12 cellular contexts compared by ENCODE assay signal in genomic region chr6:99092009-99092408, GRCh38.
DNase-seq lines count a peak whose midpoint lies in the region; ATAC-seq and TF ChIP-seq lines count a peak whose summit lies in the region.
"Had no signal": no experiment of that assay in that cellular context is flagged by ENCODE, and none has a peak within 500 bp of the region (broad histone marks: within the 10 kb centered on the region; RNA-seq: fewer than 3 reads in every experiment).

No MANE protein-coding gene starts in this region.

- ATAC-seq in GM18867 (IDR thresholded peaks at IDR 0.05; ENCODE audit: unreplicated experiment) (peak; percentile 86), GM21423 (IDR thresholded peaks at IDR 0.05; ENCODE audit: unreplicated experiment) (peak; percentile 93), HG03039 (IDR thresholded peaks at IDR 0.05; ENCODE audit: unreplicated experiment) (peak; percentile 64)
- ATAC-seq: naive thymus-derived CD4-positive, alpha-beta T cell had no signal

- no peak overlapping the region for H3K9ac ChIP-seq in OCI-LY3 (ENCODE audit: low read length)

- 0 out of 2 replicates have a peak overlapping the region, but pooled peaks have one; percentile 14 for H3K4me3 ChIP-seq in OCI-LY3 (ENCODE audit: low read length)
- no peak overlapping the region for H3K4me3 ChIP-seq in HAP-1
- H3K4me3 ChIP-seq: skin epidermis had no signal

- H3K27ac ChIP-seq in OCI-LY3 (ENCODE audit: low read length), result no peak overlapping the region
- H3K27ac ChIP-seq: skin epidermis had no signal

- DNase-seq in 8988T (no peak), HAP-1 (ENCODE audit: low spot score in 2 of 2) (no peak)
- no peak for DNase-seq in stimulated activated CD4-positive, alpha-beta T cell treated with anti-CD3 and anti-CD28 coated beads, Interleukin-2, amount 100 ng/mL, for 48 hours
- no peak for DNase-seq in activated naive CD4-positive, alpha-beta T cell treated with anti-CD3 and anti-CD28 coated beads, Interleukin-2, amount 50 U/mL, for 16 hours
- DNase-seq: activated CD4-positive, alpha-beta memory T cell treated with anti-CD3 and anti-CD28 coated beads, Interleukin-2, amount 10 ng/mL, durations not matched to agents 7 days and 5 days; islet precursor cell; naive thymus-derived CD4-positive, alpha-beta T cell had no signal

- no peak overlapping the region for H2AFZ ChIP-seq in OCI-LY3 (ENCODE audit: low read depth, low read length)

- TF ChIP-seq CTCF in OCI-LY3 (IDR thresholded peaks at IDR 0.05; ENCODE audit: low read depth, low read length), result no peak

- no peaks in the 10 kb centered on the region for H3K36me3 ChIP-seq in OCI-LY3 (replicated peaks; ENCODE audit: low read depth, low read length)
- H3K36me3 ChIP-seq in HAP-1 (replicated peaks), result no peaks in the 10 kb centered on the region

- H3K27me3 ChIP-seq in OCI-LY3 (ENCODE audit: low read depth, low read length), result peaks cover 10% of the 10 kb centered on the region; the same call in 1 of the 2 replicates
- H3K27me3 ChIP-seq in HAP-1 (ENCODE audit: low read depth), result peaks cover 14% of the 10 kb centered on the region

- no peaks in the 10 kb centered on the region for H3K79me2 ChIP-seq in OCI-LY3 (ENCODE audit: low read length)

- H3K9me3 ChIP-seq in OCI-LY3 (ENCODE audit: insufficient read depth, low read length), result no peaks in the 10 kb centered on the region
- no peaks in the 10 kb centered on the region for H3K9me3 ChIP-seq in HAP-1

- H3K4me1 ChIP-seq in OCI-LY3 (ENCODE audit: low read length) (peaks cover 15% of the 10 kb centered on the region), HAP-1 (no peaks in the 10 kb centered on the region)

- H3K4me2 ChIP-seq in OCI-LY3 (ENCODE audit: low read length), result peak overlapping the region; percentile 29

- in situ Hi-C loops in HAP-1 (cut with MboI; ENCODE audit: low sequenced_read_pairs), result no loop called here

- H4K20me1 ChIP-seq in OCI-LY3 (ENCODE audit: insufficient read depth, low read length), result no peaks in the 10 kb centered on the region
